1 cellular context compared by ENCODE assay signal in genomic region chr6:30541515-30542403, GRCh38.
TF ChIP-seq lines count a peak whose summit lies in the region.

No MANE protein-coding gene starts in this region.

TF ChIP-seq in HepG2, 621 proteins besides CTCF, POLR2A, EP300 and RAD21 (continued from another document and continues in another):
- TF ChIP-seq TRAFD1 (CRISPR knock-in tag; IDR thresholded peaks at IDR 0.05; ENCODE audit: borderline replicate concordance) (0 out of 2 replicates have a peak, but pooled peaks have one; percentile 42), ARNT2 (CRISPR knock-in tag; IDR thresholded peaks at IDR 0.05; ENCODE audit: low read depth) (no peak), HNRNPK (IDR thresholded peaks at IDR 0.05; ENCODE audit: low read depth, low read length, poor library complexity, severe bottlenecking) (no peak), TEAD3 (CRISPR knock-in tag; optimal IDR thresholded peaks at IDR 0.05; ENCODE audit: borderline replicate concordance) (no peak), PHF8 (CRISPR knock-in tag; IDR thresholded peaks at IDR 0.05) (0 out of 2 replicates have a peak, but pooled peaks have one; percentile 21), STAG1 (CRISPR knock-in tag; IDR thresholded peaks at IDR 0.05) (peak; percentile 85), HDAC1 (CRISPR knock-in tag; IDR thresholded peaks at IDR 0.05) (peak; percentile 49; the same call in 1 of the 2 replicates), RFXANK (CRISPR knock-in tag; IDR thresholded peaks at IDR 0.05) (0 out of 2 replicates have a peak, but pooled peaks have one; percentile 64), MYNN (CRISPR knock-in tag; IDR thresholded peaks at IDR 0.05; ENCODE audit: low read depth) (0 out of 2 replicates have a peak, but pooled peaks have one; percentile 42), ZNF333 (CRISPR knock-in tag; IDR thresholded peaks at IDR 0.05; ENCODE audit: borderline replicate concordance) (no peak), BRCA1 (CRISPR knock-in tag; IDR thresholded peaks at IDR 0.05) (no peak), MTF2 (CRISPR knock-in tag; IDR thresholded peaks at IDR 0.05; ENCODE audit: borderline replicate concordance) (0 out of 2 replicates have a peak, but pooled peaks have one; percentile 16), NCOA5 (CRISPR knock-in tag; IDR thresholded peaks at IDR 0.05) (no peak), HMGXB3 (CRISPR knock-in tag; IDR thresholded peaks at IDR 0.05; ENCODE audit: borderline replicate concordance) (0 out of 2 replicates have a peak, but pooled peaks have one; percentile 32), SOX13 (IDR thresholded peaks at IDR 0.05) (no peak), SOX13 (CRISPR knock-in tag; conservative IDR thresholded peaks at IDR 0.05 in 1 of 2, IDR thresholded peaks at IDR 0.05 in 1 of 2) (peak in 1 of 2 experiments; percentile 15; a peak in 1 of 4 replicates), KAT8 (CRISPR knock-in tag; IDR thresholded peaks at IDR 0.05) (peak; percentile 54; the same call in 1 of the 2 replicates), ZIK1 (CRISPR knock-in tag; IDR thresholded peaks at IDR 0.05; ENCODE audit: borderline replicate concordance, low read depth) (no peak), ZNF282 (IDR thresholded peaks at IDR 0.05; ENCODE audit: partially characterized antibody) (no peak), IRF2 (CRISPR knock-in tag; IDR thresholded peaks at IDR 0.05) (no peak), THAP11 (CRISPR knock-in tag; IDR thresholded peaks at IDR 0.05) (peak; percentile 58; the same call in 1 of the 2 replicates), MAZ (IDR thresholded peaks at IDR 0.05; ENCODE audit: borderline replicate concordance, low read depth, low read length) (peak; percentile 22; the same call in 1 of the 2 replicates), MAZ (CRISPR knock-in tag; IDR thresholded peaks at IDR 0.05; ENCODE audit: low read depth) (no peak), ZNF614 (CRISPR knock-in tag; IDR thresholded peaks at IDR 0.05; ENCODE audit: borderline replicate concordance) (0 out of 2 replicates have a peak, but pooled peaks have one; percentile 24), ERF (CRISPR knock-in tag; IDR thresholded peaks at IDR 0.05) (peak; percentile 49; the same call in 1 of the 2 replicates), SMC3 (IDR thresholded peaks at IDR 0.05; ENCODE audit: low read length) (peak; percentile 90), SIN3A (IDR thresholded peaks at IDR 0.05; ENCODE audit: borderline replicate concordance, low read depth, low read length) (0 out of 2 replicates have a peak, but pooled peaks have one; percentile 40), HOXA3 (CRISPR knock-in tag; IDR thresholded peaks at IDR 0.05) (peak; percentile 60; the same call in 1 of the 2 replicates), KLF16 (CRISPR knock-in tag; IDR thresholded peaks at IDR 0.05) (peak in 1 of 2 experiments; percentile 73; a peak in 1 of 4 replicates), YY1 (IDR thresholded peaks at IDR 0.05; ENCODE audit: insufficient read depth, insufficient replicate concordance, low read depth, low read length) (peak; percentile 39), RFX5 (IDR thresholded peaks at IDR 0.05; ENCODE audit: low read depth, low read length) (peak; percentile 8; the same call in 1 of the 2 replicates), ZFP1 (CRISPR knock-in tag; IDR thresholded peaks at IDR 0.05) (peak; percentile 59; the same call in 1 of the 2 replicates), ZNF577 (CRISPR knock-in tag; IDR thresholded peaks at IDR 0.05; ENCODE audit: borderline replicate concordance, low read depth) (no peak)
- TF ChIP-seq, protein P1, sequence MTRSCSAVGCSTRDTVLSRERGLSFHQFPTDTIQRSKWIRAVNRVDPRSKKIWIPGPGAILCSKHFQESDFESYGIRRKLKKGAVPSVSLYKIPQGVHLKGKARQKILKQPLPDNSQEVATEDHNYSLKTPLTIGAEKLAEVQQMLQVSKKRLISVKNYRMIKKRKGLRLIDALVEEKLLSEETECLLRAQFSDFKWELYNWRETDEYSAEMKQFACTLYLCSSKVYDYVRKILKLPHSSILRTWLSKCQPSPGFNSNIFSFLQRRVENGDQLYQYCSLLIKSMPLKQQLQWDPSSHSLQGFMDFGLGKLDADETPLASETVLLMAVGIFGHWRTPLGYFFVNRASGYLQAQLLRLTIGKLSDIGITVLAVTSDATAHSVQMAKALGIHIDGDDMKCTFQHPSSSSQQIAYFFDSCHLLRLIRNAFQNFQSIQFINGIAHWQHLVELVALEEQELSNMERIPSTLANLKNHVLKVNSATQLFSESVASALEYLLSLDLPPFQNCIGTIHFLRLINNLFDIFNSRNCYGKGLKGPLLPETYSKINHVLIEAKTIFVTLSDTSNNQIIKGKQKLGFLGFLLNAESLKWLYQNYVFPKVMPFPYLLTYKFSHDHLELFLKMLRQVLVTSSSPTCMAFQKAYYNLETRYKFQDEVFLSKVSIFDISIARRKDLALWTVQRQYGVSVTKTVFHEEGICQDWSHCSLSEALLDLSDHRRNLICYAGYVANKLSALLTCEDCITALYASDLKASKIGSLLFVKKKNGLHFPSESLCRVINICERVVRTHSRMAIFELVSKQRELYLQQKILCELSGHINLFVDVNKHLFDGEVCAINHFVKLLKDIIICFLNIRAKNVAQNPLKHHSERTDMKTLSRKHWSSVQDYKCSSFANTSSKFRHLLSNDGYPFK (CRISPR knock-in tag; IDR thresholded peaks at IDR 0.05; ENCODE audit: borderline replicate concordance) = 0 out of 2 replicates have a peak, but pooled peaks have one; percentile 17
- TF ChIP-seq, protein P2, sequence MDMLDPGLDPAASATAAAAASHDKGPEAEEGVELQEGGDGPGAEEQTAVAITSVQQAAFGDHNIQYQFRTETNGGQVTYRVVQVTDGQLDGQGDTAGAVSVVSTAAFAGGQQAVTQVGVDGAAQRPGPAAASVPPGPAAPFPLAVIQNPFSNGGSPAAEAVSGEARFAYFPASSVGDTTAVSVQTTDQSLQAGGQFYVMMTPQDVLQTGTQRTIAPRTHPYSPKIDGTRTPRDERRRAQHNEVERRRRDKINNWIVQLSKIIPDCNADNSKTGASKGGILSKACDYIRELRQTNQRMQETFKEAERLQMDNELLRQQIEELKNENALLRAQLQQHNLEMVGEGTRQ (IDR thresholded peaks at IDR 0.05; ENCODE audit: low read depth, low read length) = no peak
- TF ChIP-seq, protein P2 (CRISPR knock-in tag; IDR thresholded peaks at IDR 0.05; ENCODE audit: borderline replicate concordance) = no peak
- TF ChIP-seq, protein P3, sequence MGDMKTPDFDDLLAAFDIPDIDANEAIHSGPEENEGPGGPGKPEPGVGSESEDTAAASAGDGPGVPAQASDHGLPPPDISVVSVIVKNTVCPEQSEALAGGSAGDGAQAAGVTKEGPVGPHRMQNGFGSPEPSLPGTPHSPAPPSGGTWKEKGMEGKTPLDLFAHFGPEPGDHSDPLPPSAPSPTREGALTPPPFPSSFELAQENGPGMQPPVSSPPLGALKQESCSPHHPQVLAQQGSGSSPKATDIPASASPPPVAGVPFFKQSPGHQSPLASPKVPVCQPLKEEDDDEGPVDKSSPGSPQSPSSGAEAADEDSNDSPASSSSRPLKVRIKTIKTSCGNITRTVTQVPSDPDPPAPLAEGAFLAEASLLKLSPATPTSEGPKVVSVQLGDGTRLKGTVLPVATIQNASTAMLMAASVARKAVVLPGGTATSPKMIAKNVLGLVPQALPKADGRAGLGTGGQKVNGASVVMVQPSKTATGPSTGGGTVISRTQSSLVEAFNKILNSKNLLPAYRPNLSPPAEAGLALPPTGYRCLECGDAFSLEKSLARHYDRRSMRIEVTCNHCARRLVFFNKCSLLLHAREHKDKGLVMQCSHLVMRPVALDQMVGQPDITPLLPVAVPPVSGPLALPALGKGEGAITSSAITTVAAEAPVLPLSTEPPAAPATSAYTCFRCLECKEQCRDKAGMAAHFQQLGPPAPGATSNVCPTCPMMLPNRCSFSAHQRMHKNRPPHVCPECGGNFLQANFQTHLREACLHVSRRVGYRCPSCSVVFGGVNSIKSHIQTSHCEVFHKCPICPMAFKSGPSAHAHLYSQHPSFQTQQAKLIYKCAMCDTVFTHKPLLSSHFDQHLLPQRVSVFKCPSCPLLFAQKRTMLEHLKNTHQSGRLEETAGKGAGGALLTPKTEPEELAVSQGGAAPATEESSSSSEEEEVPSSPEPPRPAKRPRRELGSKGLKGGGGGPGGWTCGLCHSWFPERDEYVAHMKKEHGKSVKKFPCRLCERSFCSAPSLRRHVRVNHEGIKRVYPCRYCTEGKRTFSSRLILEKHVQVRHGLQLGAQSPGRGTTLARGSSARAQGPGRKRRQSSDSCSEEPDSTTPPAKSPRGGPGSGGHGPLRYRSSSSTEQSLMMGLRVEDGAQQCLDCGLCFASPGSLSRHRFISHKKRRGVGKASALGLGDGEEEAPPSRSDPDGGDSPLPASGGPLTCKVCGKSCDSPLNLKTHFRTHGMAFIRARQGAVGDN (CRISPR knock-in tag; IDR thresholded peaks at IDR 0.05) = 0 out of 2 replicates have a peak, but pooled peaks have one; percentile 15
- TF ChIP-seq, protein P4, sequence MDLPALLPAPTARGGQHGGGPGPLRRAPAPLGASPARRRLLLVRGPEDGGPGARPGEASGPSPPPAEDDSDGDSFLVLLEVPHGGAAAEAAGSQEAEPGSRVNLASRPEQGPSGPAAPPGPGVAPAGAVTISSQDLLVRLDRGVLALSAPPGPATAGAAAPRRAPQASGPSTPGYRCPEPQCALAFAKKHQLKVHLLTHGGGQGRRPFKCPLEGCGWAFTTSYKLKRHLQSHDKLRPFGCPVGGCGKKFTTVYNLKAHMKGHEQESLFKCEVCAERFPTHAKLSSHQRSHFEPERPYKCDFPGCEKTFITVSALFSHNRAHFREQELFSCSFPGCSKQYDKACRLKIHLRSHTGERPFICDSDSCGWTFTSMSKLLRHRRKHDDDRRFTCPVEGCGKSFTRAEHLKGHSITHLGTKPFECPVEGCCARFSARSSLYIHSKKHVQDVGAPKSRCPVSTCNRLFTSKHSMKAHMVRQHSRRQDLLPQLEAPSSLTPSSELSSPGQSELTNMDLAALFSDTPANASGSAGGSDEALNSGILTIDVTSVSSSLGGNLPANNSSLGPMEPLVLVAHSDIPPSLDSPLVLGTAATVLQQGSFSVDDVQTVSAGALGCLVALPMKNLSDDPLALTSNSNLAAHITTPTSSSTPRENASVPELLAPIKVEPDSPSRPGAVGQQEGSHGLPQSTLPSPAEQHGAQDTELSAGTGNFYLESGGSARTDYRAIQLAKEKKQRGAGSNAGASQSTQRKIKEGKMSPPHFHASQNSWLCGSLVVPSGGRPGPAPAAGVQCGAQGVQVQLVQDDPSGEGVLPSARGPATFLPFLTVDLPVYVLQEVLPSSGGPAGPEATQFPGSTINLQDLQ (CRISPR knock-in tag; IDR thresholded peaks at IDR 0.05) = no peak
- TF ChIP-seq, protein P5, sequence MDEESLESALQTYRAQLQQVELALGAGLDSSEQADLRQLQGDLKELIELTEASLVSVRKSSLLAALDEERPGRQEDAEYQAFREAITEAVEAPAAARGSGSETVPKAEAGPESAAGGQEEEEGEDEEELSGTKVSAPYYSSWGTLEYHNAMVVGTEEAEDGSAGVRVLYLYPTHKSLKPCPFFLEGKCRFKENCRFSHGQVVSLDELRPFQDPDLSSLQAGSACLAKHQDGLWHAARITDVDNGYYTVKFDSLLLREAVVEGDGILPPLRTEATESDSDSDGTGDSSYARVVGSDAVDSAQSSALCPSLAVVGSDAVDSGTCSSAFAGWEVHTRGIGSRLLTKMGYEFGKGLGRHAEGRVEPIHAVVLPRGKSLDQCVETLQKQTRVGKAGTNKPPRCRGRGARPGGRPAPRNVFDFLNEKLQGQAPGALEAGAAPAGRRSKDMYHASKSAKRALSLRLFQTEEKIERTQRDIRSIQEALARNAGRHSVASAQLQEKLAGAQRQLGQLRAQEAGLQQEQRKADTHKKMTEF (CRISPR knock-in tag; IDR thresholded peaks at IDR 0.05) = 0 out of 2 replicates have a peak, but pooled peaks have one; percentile 48
